ENCODE assay signal across 8 cellular contexts in genomic region chr17:80034977-80035686, GRCh38. TPM values are rescaled to one million over a fixed set of nuclear protein-coding genes. Genes with fewer than 3 reads are reported as not detected.
DNase-seq lines count a peak whose midpoint lies in the region; ATAC-seq and TF ChIP-seq lines count a peak whose summit lies in the region.

No MANE protein-coding gene starts in this region.

- under 1% methylated on average over 41 of the region's 50 CpGs for WGBS in prostate gland

- intact Hi-C loops in activated T-helper 2 cell treated with anti-CD3 and anti-CD28 coated beads, Interferon-gamma antibody, Interleukin-2, Interleukin-4, amounts not matched to agents 10 μg/mL and 5 μg/mL and 100 μg/mL, durations not matched to agents 14 hours and 24 hours and 36 hours (cut with micrococcal nuclease), result no loop called here
- intact Hi-C loops in prostate gland (cut with DNase I), result loop anchor here (5.0 kb wide), 1 partner anchor 67 kb away; the partner anchor contains the start of gene GAA

- H3K9me3 ChIP-seq in prostate gland, result no peaks in the 10 kb centered on the region

- H3K4me1 ChIP-seq in prostate gland (replicated peaks), result peaks cover 10% of the 10 kb centered on the region

- TF ChIP-seq POLR2A in NB4 (IDR thresholded peaks at IDR 0.05; ENCODE audit: extremely low read depth, insufficient read length) (no peak), prostate gland (IDR thresholded peaks at IDR 0.05) (no peak)

- ATAC-seq in GM18868 (IDR thresholded peaks at IDR 0.05; ENCODE audit: unreplicated experiment), result no peak

- H3K36me3 ChIP-seq in prostate gland, result no peaks in the 10 kb centered on the region

- H3K27ac Mint-ChIP-seq in activated T-helper 2 cell treated with anti-CD3 and anti-CD28 coated beads, Interferon-gamma antibody, Interleukin-2, Interleukin-4, amounts not matched to agents 10 μg/mL and 5 μg/mL and 100 μg/mL, durations not matched to agents 14 hours and 24 hours and 36 hours, result peak overlapping the region; percentile 42

- no peaks in the 10 kb centered on the region for H3K27me3 ChIP-seq in prostate gland (replicated peaks; ENCODE audit: insufficient read depth)

- no peaks in the 10 kb centered on the region for H3K36me3 Mint-ChIP-seq in activated T-helper 2 cell treated with anti-CD3 and anti-CD28 coated beads, Interferon-gamma antibody, Interleukin-2, Interleukin-4, amounts not matched to agents 10 μg/mL and 5 μg/mL and 100 μg/mL, durations not matched to agents 14 hours and 24 hours and 36 hours (ENCODE audit: low read depth)

- peak; percentile 39 for DNase-seq in NCI-H2227 (lab: John Stamatoyannopoulos, UW; ENCODE audit: unreplicated experiment)
- no peak for DNase-seq in NCI-H2227 treated with DMSO at 0.1 percent for 48 hours (lab: John Stamatoyannopoulos, UW)
- DNase-seq in NB4 (ENCODE audit: low read depth), result peak; percentile 49
- peak; percentile 26 for DNase-seq in activated T-helper 2 cell treated with anti-CD3 and anti-CD28 coated beads, Interferon-gamma antibody, Interleukin-2, Interleukin-4, amounts not matched to agents 10 μg/mL and 5 μg/mL and 100 μg/mL, durations not matched to agents 14 hours and 24 hours and 36 hours (ENCODE audit: low spot score)
- peak; percentile 54 for DNase-seq in germinal center (ENCODE audit: low spot score)
- no peak for DNase-seq in prostate gland (ENCODE audit: low spot score)
- no peak for DNase-seq in SHP77 treated with DMSO at 0.1 percent for 48 hours (lab: John Stamatoyannopoulos, UW)

- H3K4me3 Mint-ChIP-seq in activated T-helper 2 cell treated with anti-CD3 and anti-CD28 coated beads, Interferon-gamma antibody, Interleukin-2, Interleukin-4, amounts not matched to agents 10 μg/mL and 5 μg/mL and 100 μg/mL, durations not matched to agents 14 hours and 24 hours and 36 hours (ENCODE audit: low read depth), result peak overlapping the region; percentile 82

- peak overlapping the region; percentile 74 to 88 for H3K27ac ChIP-seq in prostate gland

- TF ChIP-seq CTCF in NB4 (IDR thresholded peaks at IDR 0.05; ENCODE audit: low read depth, low read length) (no peak), prostate gland (IDR thresholded peaks at IDR 0.05) (no peak)

- peaks cover 48% of the 10 kb centered on the region for H3K27me3 Mint-ChIP-seq in activated T-helper 2 cell treated with anti-CD3 and anti-CD28 coated beads, Interferon-gamma antibody, Interleukin-2, Interleukin-4, amounts not matched to agents 10 μg/mL and 5 μg/mL and 100 μg/mL, durations not matched to agents 14 hours and 24 hours and 36 hours (ENCODE audit: low read depth)

- H3K4me1 Mint-ChIP-seq in activated T-helper 2 cell treated with anti-CD3 and anti-CD28 coated beads, Interferon-gamma antibody, Interleukin-2, Interleukin-4, amounts not matched to agents 10 μg/mL and 5 μg/mL and 100 μg/mL, durations not matched to agents 14 hours and 24 hours and 36 hours (ENCODE audit: low read depth), result peaks cover 11% of the 10 kb centered on the region

- peak overlapping the region; percentile 42 for H3K4me3 ChIP-seq in NB4 (ENCODE audit: low read depth, low read length)
- peak overlapping the region; percentile 47 to 55 for H3K4me3 ChIP-seq in prostate gland

- H3K9me3 Mint-ChIP-seq in activated T-helper 2 cell treated with anti-CD3 and anti-CD28 coated beads, Interferon-gamma antibody, Interleukin-2, Interleukin-4, amounts not matched to agents 10 μg/mL and 5 μg/mL and 100 μg/mL, durations not matched to agents 14 hours and 24 hours and 36 hours, result no peaks in the 10 kb centered on the region

RNA-seq across cellular contexts. Expression of gene TBC1D16, which starts 0.5 kb away (rescaled TPM):
- 1.4 and 2.0 TPM in 2 replicates for total RNA-seq in activated T-helper 2 cell treated with anti-CD3 and anti-CD28 coated beads, Interferon-gamma antibody, Interleukin-2, Interleukin-4, amounts not matched to agents 10 μg/mL and 5 μg/mL and 100 μg/mL, durations not matched to agents 14 hours and 24 hours and 36 hours
- 10 to 100 TPM; 29.1 to 41.9 TPM for total RNA-seq in prostate gland

RNA-seq across cellular contexts. Expression of gene CCDC40, which starts 1.3 kb away (rescaled TPM):
- total RNA-seq in activated T-helper 2 cell treated with anti-CD3 and anti-CD28 coated beads, Interferon-gamma antibody, Interleukin-2, Interleukin-4, amounts not matched to agents 10 μg/mL and 5 μg/mL and 100 μg/mL, durations not matched to agents 14 hours and 24 hours and 36 hours, result 0.18 TPM in 1 of 2 replicates, not detected in the other
- total RNA-seq in prostate gland, result 10 to 100 TPM; 11.8 to 19.7 TPM

Comparison
In these comparisons a context has a peak if more than half of its experiments do, and no peak if none do; other contexts are left out.
1. DNase-seq: peak in NCI-H2227 (single experiment), NB4 (single experiment), activated T-helper 2 cell treated with anti-CD3 and anti-CD28 coated beads, Interferon-gamma antibody, Interleukin-2, Interleukin-4, amounts not matched to agents 10 μg/mL and 5 μg/mL and 100 μg/mL, durations not matched to agents 14 hours and 24 hours and 36 hours (single experiment) and germinal center (single experiment); none in NCI-H2227 treated with DMSO at 0.1 percent for 48 hours (single experiment), prostate gland (single experiment) and SHP77 treated with DMSO at 0.1 percent for 48 hours (single experiment).
2. RNA of gene TBC1D16, which starts 0.5 kb away (total RNA-seq): 29.1 to 41.9 TPM in prostate gland; 1.4 to 2.0 TPM in activated T-helper 2 cell treated with anti-CD3 and anti-CD28 coated beads, Interferon-gamma antibody, Interleukin-2, Interleukin-4, amounts not matched to agents 10 μg/mL and 5 μg/mL and 100 μg/mL, durations not matched to agents 14 hours and 24 hours and 36 hours; every median in the first group is over 10 times any median in the second.
3. RNA of gene CCDC40, which starts 1.3 kb away (total RNA-seq): 11.8 to 19.7 TPM in prostate gland; 0.18 TPM in activated T-helper 2 cell treated with anti-CD3 and anti-CD28 coated beads, Interferon-gamma antibody, Interleukin-2, Interleukin-4, amounts not matched to agents 10 μg/mL and 5 μg/mL and 100 μg/mL, durations not matched to agents 14 hours and 24 hours and 36 hours; every median in the first group is over 10 times any median in the second.